Comparison of ENCODE assay signal across 8 cellular contexts in the genomic region with DNA sequence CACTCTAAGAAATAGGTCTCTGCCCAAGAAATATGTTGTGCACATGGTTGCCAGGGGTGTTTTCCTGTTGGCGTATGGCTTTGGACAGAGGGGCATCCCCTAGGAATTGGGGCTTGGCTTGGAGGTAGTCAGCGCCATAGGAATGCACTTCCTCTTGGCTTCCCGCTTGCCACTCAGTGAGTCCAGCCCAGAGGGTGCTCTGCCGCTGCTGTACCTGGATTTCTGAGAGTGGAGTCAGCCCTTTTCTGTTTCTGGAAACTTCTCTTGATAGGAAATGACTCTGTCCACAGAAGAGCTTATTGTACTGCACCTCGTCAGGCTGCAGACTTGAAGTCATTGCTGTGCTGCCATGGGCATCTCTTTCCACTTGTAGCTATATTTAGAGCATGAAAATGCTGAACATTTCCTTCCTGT.
A peak's percentile ranks its signal among the peaks of the same experiment; 100 is the strongest.
DNase-seq lines count a peak whose midpoint lies in the region; ATAC-seq and TF ChIP-seq lines count a peak whose summit lies in the region.

No MANE protein-coding gene starts in this region.

- WGBS in esophagus muscularis mucosa = 14% methylated on average over 3 of the region's 5 CpGs

- intact Hi-C loops in esophagus muscularis mucosa (cut with DNase I) = no loop called here

- H3K4me1 ChIP-seq in esophagus muscularis mucosa = peaks cover 25 to 80% (median 57%) of the 10 kb centered on the region in 4 donors

- DNase-seq in RPMI8226 (peak; percentile 85), esophagus muscularis mucosa (ENCODE audit: extremely low spot score) (no peak), omental fat pad (ENCODE audit: low spot score) (no peak), cerebellar cortex (ENCODE audit: low spot score) (no peak), NCI-H345 treated with DMSO at 0.1 percent for 48 hours (lab: John Stamatoyannopoulos, UW; ENCODE audit: unreplicated experiment) (no peak)

- peak; percentile 68 for TF ChIP-seq EP300 in esophagus muscularis mucosa (IDR thresholded peaks at IDR 0.05)

- H3K9me3 ChIP-seq in esophagus muscularis mucosa = no peaks in the 10 kb centered on the region

- TF ChIP-seq CTCF in esophagus muscularis mucosa (IDR thresholded peaks at IDR 0.05) (no peak), omental fat pad (IDR thresholded peaks at IDR 0.05) (no peak)

- peak overlapping the region; percentile 9 to 24 (median 17) for H3K4me3 ChIP-seq in esophagus muscularis mucosa

- TF ChIP-seq POLR2A in esophagus muscularis mucosa (IDR thresholded peaks at IDR 0.05; ENCODE audit: low read depth) = no peak

- peak overlapping the region; percentile 52 to 72 (median 62) for H3K27ac ChIP-seq in esophagus muscularis mucosa (replicated peaks in 1 of 4)

- H3K36me3 ChIP-seq in esophagus muscularis mucosa = no peaks in the 10 kb centered on the region

- H3K27me3 ChIP-seq in esophagus muscularis mucosa = no peaks in the 10 kb centered on the region

- ATAC-seq in GM18868 (IDR thresholded peaks at IDR 0.05; ENCODE audit: unreplicated experiment) = peak; percentile 52
- ATAC-seq in omental fat pad (ENCODE audit: low FRiP score) = peak; percentile 62
- no peak for ATAC-seq in GM19035 (IDR thresholded peaks at IDR 0.05; ENCODE audit: unreplicated experiment)
- no peak for ATAC-seq in HG03025 (IDR thresholded peaks at IDR 0.05; ENCODE audit: low FRiP score, unreplicated experiment)

Comparison
In these comparisons a context has a peak if more than half of its experiments do, and no peak if none do; other contexts are left out.
1. ATAC-seq: peak in GM18868 (single experiment) and omental fat pad (single experiment); none in GM19035 (single experiment) and HG03025 (single experiment).